13 cellular contexts compared by ENCODE assay signal in genomic region chr6:149264629-149265028, GRCh38. TPM values are rescaled to one million over a fixed set of nuclear protein-coding genes. Genes with fewer than 3 reads are reported as not detected.
A peak's percentile ranks its signal among the peaks of the same experiment; 100 is the strongest.
DNase-seq lines count a peak whose midpoint lies in the region; ATAC-seq and TF ChIP-seq lines count a peak whose summit lies in the region.
"Had no signal": no experiment of that assay in that cellular context is flagged by ENCODE, and none has a peak within 500 bp of the region (broad histone marks: within the 10 kb centered on the region; RNA-seq: fewer than 3 reads in every experiment).

No MANE protein-coding gene starts in this region.

- ATAC-seq in activated CD8-positive, alpha-beta memory T cell treated with anti-CD3 and anti-CD28 coated beads, Interleukin-2, amount 10 ng/mL, durations not matched to agents 7 days and 5 days = no peak
- ATAC-seq in T-cell (replicated peaks in 1 of 4) (peak; percentile 89 to 95 (median 92)), HG02840 (IDR thresholded peaks at IDR 0.05; ENCODE audit: low FRiP score, unreplicated experiment) (no peak)
- ATAC-seq: right cardiac atrium had no signal

- H3K27me3 ChIP-seq in testis = no peaks in the 10 kb centered on the region
- H3K27me3 ChIP-seq: esophagus muscularis mucosa had no signal

- H3K36me3 ChIP-seq in testis (ENCODE audit: low read depth, missing control alignments) = no peaks in the 10 kb centered on the region
- H3K36me3 ChIP-seq: esophagus muscularis mucosa had no signal

- intact Hi-C loops in testis (cut with DNase I; ENCODE audit: low total_unique reads) = no loop called here

- peak; percentile 13 for DNase-seq in activated CD8-positive, alpha-beta memory T cell treated with anti-CD3 and anti-CD28 coated beads, Interleukin-2, amount 50 U/mL, for 1 hour (ENCODE audit: extremely low read depth)
- DNase-seq in activated CD8-positive, alpha-beta memory T cell treated with anti-CD3 and anti-CD28 coated beads, Interleukin-2, amount 10 ng/mL, durations not matched to agents 7 days and 5 days = no peak
- DNase-seq in T-cell (peak; percentile 13 to 58 (median 33)), ureter (ENCODE audit: low spot score) (no peak), testis (no peak)
- DNase-seq in activated naive CD4-positive, alpha-beta T cell treated with Interleukin-2 at 50 U/mL for 16 hours = peak; percentile 33
- peak in 2 of 3 experiments; percentile 9 to 33 for DNase-seq in stimulated activated CD4-positive, alpha-beta T cell treated with anti-CD3 and anti-CD28 coated beads, TNF-alpha, amount 100 ng/mL, for 4 hours (ENCODE audit: low read depth in 3 of 3)
- DNase-seq: activated B cell treated with CpG ODN at 0.5 μM for 24 hours, NCI-H2081 treated with DMSO at 0.1 percent for 48 hours, right cardiac atrium had no signal

- CTCF ChIA-PET in activated CD8-positive, alpha-beta memory T cell treated with anti-CD3 and anti-CD28 coated beads, Interleukin-2, amount 10 ng/mL, durations not matched to agents 7 days and 5 days (lab: Charles Lee) = no interaction called here
- CTCF ChIA-PET in T-cell (lab: Charles Lee) = interaction anchor here (0.6 kb wide), 2 partner anchors 112 to 189 kb away, joined by 3 to 4 read pairs; no protein-coding TSS in a partner anchor

- no peaks in the 10 kb centered on the region for H3K4me1 ChIP-seq in testis

- H3K4me1 Mint-ChIP-seq in activated CD8-positive, alpha-beta memory T cell treated with anti-CD3 and anti-CD28 coated beads, Interleukin-2, amount 10 ng/mL, durations not matched to agents 7 days and 5 days = peaks cover 19% of the 10 kb centered on the region
- peaks cover 48 to 58% (median 57%) of the 10 kb centered on the region in 3 donors for H3K4me1 Mint-ChIP-seq in T-cell

- TF ChIP-seq CTCF in testis (IDR thresholded peaks at IDR 0.05) = no peak

- TF ChIP-seq POLR2A in testis (IDR thresholded peaks at IDR 0.05) = no peak

- H3K4me3 Mint-ChIP-seq in activated CD8-positive, alpha-beta memory T cell treated with anti-CD3 and anti-CD28 coated beads, Interleukin-2, amount 10 ng/mL, durations not matched to agents 7 days and 5 days = no peak overlapping the region
- H3K4me3 Mint-ChIP-seq in T-cell = peak overlapping the region; percentile 26 to 70 (median 56)
- H3K4me3 Mint-ChIP-seq: activated B cell treated with CpG ODN at 0.5 μM for 24 hours, brain had no signal

- H3K4me3 ChIP-seq in testis = no peak overlapping the region
- H3K4me3 ChIP-seq: esophagus muscularis mucosa had no signal

- no peaks in the 10 kb centered on the region for H3K27me3 Mint-ChIP-seq in activated CD8-positive, alpha-beta memory T cell treated with anti-CD3 and anti-CD28 coated beads, Interleukin-2, amount 10 ng/mL, durations not matched to agents 7 days and 5 days
- no peaks in the 10 kb centered on the region for H3K27me3 Mint-ChIP-seq in T-cell
- H3K27me3 Mint-ChIP-seq: activated B cell treated with CpG ODN at 0.5 μM for 24 hours had no signal

- peaks cover 6% of the 10 kb centered on the region for H3K9me3 Mint-ChIP-seq in activated CD8-positive, alpha-beta memory T cell treated with anti-CD3 and anti-CD28 coated beads, Interleukin-2, amount 10 ng/mL, durations not matched to agents 7 days and 5 days (ENCODE audit: low read depth)
- no peaks in the 10 kb centered on the region for H3K9me3 Mint-ChIP-seq in T-cell
- H3K9me3 Mint-ChIP-seq: activated B cell treated with CpG ODN at 0.5 μM for 24 hours, brain had no signal

- H3K36me3 Mint-ChIP-seq in activated CD8-positive, alpha-beta memory T cell treated with anti-CD3 and anti-CD28 coated beads, Interleukin-2, amount 10 ng/mL, durations not matched to agents 7 days and 5 days = peaks cover 4% of the 10 kb centered on the region
- no peaks in the 10 kb centered on the region for H3K36me3 Mint-ChIP-seq in T-cell
- H3K36me3 Mint-ChIP-seq: brain had no signal

- 68 to 70% methylated on average over 5 of the region's 5 CpGs for WGBS in testis, 2 donors

- H3K27ac Mint-ChIP-seq in activated CD8-positive, alpha-beta memory T cell treated with anti-CD3 and anti-CD28 coated beads, Interleukin-2, amount 10 ng/mL, durations not matched to agents 7 days and 5 days = no peak overlapping the region
- H3K27ac Mint-ChIP-seq in T-cell = peak overlapping the region; percentile 79 to 82
- H3K27ac Mint-ChIP-seq: activated B cell treated with CpG ODN at 0.5 μM for 24 hours had no signal

- H3K9me3 ChIP-seq in testis = no peaks in the 10 kb centered on the region
- H3K9me3 ChIP-seq: esophagus muscularis mucosa had no signal

- H3K27ac ChIP-seq in testis = no peak overlapping the region
- H3K27ac ChIP-seq: esophagus muscularis mucosa had no signal

- POLR2A ChIA-PET in T-cell (lab: Charles Lee) = no interaction called here

RNA-seq across cellular contexts. Expression of gene TAB2, which starts 52.9 kb away (rescaled TPM):
- total RNA-seq in activated CD8-positive, alpha-beta memory T cell treated with anti-CD3 and anti-CD28 coated beads, Interleukin-2, amount 10 ng/mL, durations not matched to agents 7 days and 5 days = 100 to 1,000 TPM; 120 to 138 TPM
- total RNA-seq in T-cell (100 to 1,000 TPM; 128 to 160 (median 146) TPM), ureter (66.8 TPM), testis (10 to 100 TPM; 61.0 to 84.7 TPM)
- polyA plus RNA-seq in testis (ENCODE audit: insufficient read depth, low read depth, low replicate concordance) = 45.1 TPM

Comparison
In these comparisons a context has a peak if more than half of its experiments do, and no peak if none do; other contexts are left out.
1. DNase-seq: peak in activated CD8-positive, alpha-beta memory T cell treated with anti-CD3 and anti-CD28 coated beads, Interleukin-2, amount 50 U/mL, for 1 hour (single experiment), T-cell (34 of 34), activated naive CD4-positive, alpha-beta T cell treated with Interleukin-2 at 50 U/mL for 16 hours (single experiment) and stimulated activated CD4-positive, alpha-beta T cell treated with anti-CD3 and anti-CD28 coated beads, TNF-alpha, amount 100 ng/mL, for 4 hours (2 of 3); none in activated CD8-positive, alpha-beta memory T cell treated with anti-CD3 and anti-CD28 coated beads, Interleukin-2, amount 10 ng/mL, durations not matched to agents 7 days and 5 days (single experiment), ureter (single experiment) and testis (single experiment).
2. ATAC-seq: peak in T-cell (4 of 4); none in activated CD8-positive, alpha-beta memory T cell treated with anti-CD3 and anti-CD28 coated beads, Interleukin-2, amount 10 ng/mL, durations not matched to agents 7 days and 5 days (single experiment) and HG02840 (single experiment).